8 cellular contexts compared by ENCODE assay signal in the genomic region with DNA sequence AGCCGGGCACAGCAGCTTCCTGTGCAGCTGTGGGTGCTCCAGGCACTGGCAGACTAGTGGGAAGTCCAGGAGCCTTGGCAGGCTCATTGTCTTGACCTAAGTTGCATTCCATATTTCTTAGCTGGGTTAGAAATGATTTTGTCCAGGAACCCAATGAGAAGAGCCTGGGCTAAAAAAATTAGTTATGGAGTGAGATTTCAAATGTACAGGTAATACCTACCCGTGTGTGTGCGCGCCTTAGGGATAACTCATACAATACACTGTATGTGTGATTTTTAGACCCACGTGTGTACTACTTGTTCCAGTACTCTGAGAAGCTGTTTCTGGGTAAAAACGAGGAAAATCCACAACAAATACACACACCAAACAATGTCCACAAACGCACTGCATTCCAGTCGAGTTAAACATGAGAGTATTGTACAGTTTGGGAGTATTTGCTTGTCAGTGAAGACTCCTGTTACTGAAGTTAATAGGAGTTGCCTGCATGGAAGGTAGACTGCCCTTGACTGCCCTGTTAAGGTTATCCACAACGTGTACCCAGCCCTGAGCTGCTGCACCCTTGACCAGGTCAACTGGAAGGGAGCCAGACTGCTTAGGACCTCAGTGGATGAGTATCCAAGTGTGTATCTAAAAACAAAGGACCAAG. TPM values are rescaled to one million over a fixed set of nuclear protein-coding genes. Genes with fewer than 3 reads are reported as not detected.
A peak's percentile ranks its signal among the peaks of the same experiment; 100 is the strongest.
DNase-seq lines count a peak whose midpoint lies in the region; ATAC-seq and TF ChIP-seq lines count a peak whose summit lies in the region.

No MANE protein-coding gene starts in this region.

- H3K36me3 Mint-ChIP-seq in T-helper 1 cell treated with Interleukin-12 subunit alpha and Interleukin-12 subunit beta and Interleukin-4 antibody, amounts not matched to agents 30 μg/mL and 1 μg/mL, for 36 hours (ENCODE audit: low read depth): peaks cover 25% of the 10 kb centered on the region

- 39 to 49% (median 46%) methylated on average over 9 of the region's 9 CpGs for WGBS in adrenal gland, 4 donors
- WGBS in suprapubic skin: 68% methylated on average over 9 of the region's 9 CpGs

- H3K4me3 Mint-ChIP-seq in T-helper 1 cell treated with Interleukin-12 subunit alpha and Interleukin-12 subunit beta and Interleukin-4 antibody, amounts not matched to agents 30 μg/mL and 1 μg/mL, for 36 hours: peak overlapping the region; percentile 97

- H3K4me1 ChIP-seq in adrenal gland (replicated peaks in 1 of 2): peaks cover 8 to 24% of the 10 kb centered on the region in 2 donors
- peaks cover 25% of the 10 kb centered on the region for H3K4me1 ChIP-seq in suprapubic skin

- peak overlapping the region; percentile 23 for H3K27ac Mint-ChIP-seq in T-helper 1 cell treated with Interleukin-12 subunit alpha and Interleukin-12 subunit beta and Interleukin-4 antibody, amounts not matched to agents 30 μg/mL and 1 μg/mL, for 36 hours

- intact Hi-C loops in adrenal gland (cut with DNase I): no loop called here

- no peak overlapping the region for H3K27ac ChIP-seq in adrenal gland
- H3K27ac ChIP-seq in suprapubic skin: no peak overlapping the region

- ATAC-seq in HG03442 (IDR thresholded peaks at IDR 0.05; ENCODE audit: unreplicated experiment): no peak
- ATAC-seq in GM21447 (IDR thresholded peaks at IDR 0.05; ENCODE audit: unreplicated experiment): no peak

- H3K27me3 Mint-ChIP-seq in T-helper 1 cell treated with Interleukin-12 subunit alpha and Interleukin-12 subunit beta and Interleukin-4 antibody, amounts not matched to agents 30 μg/mL and 1 μg/mL, for 36 hours (ENCODE audit: low read depth): peaks cover 20% of the 10 kb centered on the region

- H3K9me3 Mint-ChIP-seq in T-helper 1 cell treated with Interleukin-12 subunit alpha and Interleukin-12 subunit beta and Interleukin-4 antibody, amounts not matched to agents 30 μg/mL and 1 μg/mL, for 36 hours: no peaks in the 10 kb centered on the region

- H3K4me3 ChIP-seq in adrenal gland (peak overlapping the region in 1 of 4 donors; percentile 88), suprapubic skin (peak overlapping the region; percentile 58)

- DNase-seq in T-helper 1 cell: no peak
- DNase-seq in adrenal gland: peak in 4 of 7 donors; percentile 16 to 40 (median 26)
- peak; percentile 12 for DNase-seq in left kidney (ENCODE audit: low read depth, low spot score)
- DNase-seq in suprapubic skin (ENCODE audit: low spot score in 2 of 2): no peak
- DNase-seq in NCI-H2029 treated with DMSO at 0.1 percent for 48 hours (lab: John Stamatoyannopoulos, UW): no peak

- H3K36me3 ChIP-seq in adrenal gland (replicated peaks in 1 of 2) (no peaks in the 10 kb centered on the region), suprapubic skin (no peaks in the 10 kb centered on the region)

- TF ChIP-seq POLR2A in adrenal gland (IDR thresholded peaks at IDR 0.05) (no peak), suprapubic skin (IDR thresholded peaks at IDR 0.05) (no peak)

- H3K9me3 ChIP-seq in adrenal gland (replicated peaks in 1 of 3) (no peaks in the 10 kb centered on the region), suprapubic skin (no peaks in the 10 kb centered on the region)

- no peak for TF ChIP-seq EP300 in suprapubic skin (IDR thresholded peaks at IDR 0.05)

- no peak for TF ChIP-seq CTCF in adrenal gland (IDR thresholded peaks at IDR 0.05)
- TF ChIP-seq CTCF in suprapubic skin (IDR thresholded peaks at IDR 0.05): no peak

- H3K27me3 ChIP-seq in adrenal gland (no peaks in the 10 kb centered on the region), suprapubic skin (peaks cover 6% of the 10 kb centered on the region)

- H3K4me1 Mint-ChIP-seq in T-helper 1 cell treated with Interleukin-12 subunit alpha and Interleukin-12 subunit beta and Interleukin-4 antibody, amounts not matched to agents 30 μg/mL and 1 μg/mL, for 36 hours (ENCODE audit: low read depth): peaks cover 25% of the 10 kb centered on the region

RNA-seq across cellular contexts. Expression of a gene that starts 1.4 kb away (rescaled TPM):
- total RNA-seq in adrenal gland: 10 to 100 TPM in 3 of 8 donors, 1 to 10 TPM in 5; 2.3 to 17.1 (median 9.2) TPM
- 1 to 10 TPM; 2.3 to 5.1 (median 2.9) TPM for polyA plus RNA-seq in adrenal gland
- 1 to 10 TPM; 2.2 to 6.5 (median 2.8) TPM for total RNA-seq in suprapubic skin

RNA-seq across cellular contexts. Expression of a gene that starts 56.8 kb away (rescaled TPM):
- 10 to 100 TPM in 5 of 8 donors, 1 to 10 TPM in 3; 4.0 to 43.3 (median 14.0) TPM for total RNA-seq in adrenal gland
- polyA plus RNA-seq in adrenal gland: 10 to 100 TPM; 12.7 to 41.7 (median 38.9) TPM
- total RNA-seq in suprapubic skin: 10 to 100 TPM; 14.0 to 63.0 (median 27.6) TPM

Comparison
In these comparisons a context has a peak if more than half of its experiments do, and no peak if none do; other contexts are left out.
1. DNase-seq: peak in adrenal gland (4 of 7) and left kidney (single experiment); none in T-helper 1 cell (0 of 5), suprapubic skin (0 of 2) and NCI-H2029 treated with DMSO at 0.1 percent for 48 hours (single experiment).